10 cellular contexts compared by ENCODE assay signal in genomic region chr3:64209866-64210609, GRCh38. TPM values are rescaled to one million over a fixed set of nuclear protein-coding genes. Genes with fewer than 3 reads are reported as not detected.
A peak's percentile ranks its signal among the peaks of the same experiment; 100 is the strongest.
DNase-seq lines count a peak whose midpoint lies in the region; ATAC-seq and TF ChIP-seq lines count a peak whose summit lies in the region.
"Had no signal": no experiment of that assay in that cellular context is flagged by ENCODE, and none has a peak within 500 bp of the region (broad histone marks: within the 10 kb centered on the region; RNA-seq: fewer than 3 reads in every experiment).

No MANE protein-coding gene starts in this region.

- H3K27me3 ChIP-seq in BE2C (no peaks in the 10 kb centered on the region), heart left ventricle (no peaks in the 10 kb centered on the region)

- intact Hi-C loops in heart left ventricle (cut with DNase I) = loop anchor here in 3 of 10 donors (5.0 to 10.0 kb wide), 3 partner anchors 45 to 175 kb away; no protein-coding TSS in a partner anchor

- TF ChIP-seq POLR2A in heart left ventricle (IDR thresholded peaks at IDR 0.05) = no peak

- WGBS in heart left ventricle, 4 donors = 53 to 58% (median 56%) methylated on average over 12 of the region's 12 CpGs

- H3K27ac ChIP-seq in heart left ventricle = peak overlapping the region; percentile 4 to 75 (median 52)
- H3K27ac ChIP-seq: KMS-11 had no signal

- TF ChIP-seq CTCF in BE2C (IDR thresholded peaks at IDR 0.05; ENCODE audit: low read depth, low read length) (no peak), heart left ventricle (IDR thresholded peaks at IDR 0.05) (no peak)

- H3K4me1 ChIP-seq in BE2C = peaks cover 23% of the 10 kb centered on the region
- peaks cover 0 to 75% (median 36%) of the 10 kb centered on the region in 12 donors for H3K4me1 ChIP-seq in heart left ventricle

- no peak overlapping the region for H3K4me3 ChIP-seq in BE2C (ENCODE audit: low read depth, low read length)
- H3K4me3 ChIP-seq in heart left ventricle = no peak overlapping the region

- H3K36me3 ChIP-seq in BE2C (no peaks in the 10 kb centered on the region), heart left ventricle (no peaks in the 10 kb centered on the region)

- DNase-seq in BE2C (peak; percentile 73), amniotic epithelial cell (ENCODE audit: low read depth) (peak; percentile 78), heart left ventricle (peak; percentile 55 to 84 (median 74)), pons (ENCODE audit: low spot score) (peak; percentile 75), DMS114 treated with DMSO at 0.1 percent for 48 hours (lab: John Stamatoyannopoulos, UW; ENCODE audit: unreplicated experiment) (no peak), NCI-H2107 treated with DMSO at 0.1 percent for 48 hours (lab: John Stamatoyannopoulos, UW; ENCODE audit: unreplicated experiment) (no peak), NCI-H187 treated with DMSO at 0.1 percent for 48 hours (lab: John Stamatoyannopoulos, UW) (no peak)
- DNase-seq: activated CD4-positive, alpha-beta T cell treated with anti-CD3 and anti-CD28 coated beads, Interleukin-2, amount 50 U/mL, for 4 hours had no signal

- peak; percentile 55 to 85 (median 74) for ATAC-seq in heart left ventricle
- ATAC-seq in activated CD4-positive, CD25-positive, alpha-beta regulatory T cell treated with anti-CD3 and anti-CD28 coated beads, Interleukin-2, amount 50 U/mL, for 24 hours = no peak

- H3K9me3 ChIP-seq in BE2C (no peaks in the 10 kb centered on the region; the same call in 1 of the 2 replicates), heart left ventricle (no peaks in the 10 kb centered on the region)

RNA-seq across cellular contexts. Expression of gene PRICKLE2, which starts 15.2 kb away (rescaled TPM):
- 0.11 TPM for polyA plus RNA-seq in BE2C (2012; ENCODE audit: insufficient read depth, insufficient read length, low read depth)
- total RNA-seq in heart left ventricle = 10 to 100 TPM in 3 of 9 donors, 1 to 10 TPM in 6; 4.3 to 15.2 (median 7.8) TPM
- polyA plus RNA-seq in heart left ventricle = 1 to 10 TPM; 1.5 to 3.9 TPM

Comparison
In these comparisons a context has a peak if more than half of its experiments do, and no peak if none do; other contexts are left out.
1. DNase-seq: peak in BE2C (single experiment), amniotic epithelial cell (single experiment), heart left ventricle (5 of 5) and pons (single experiment); none in DMS114 treated with DMSO at 0.1 percent for 48 hours (single experiment), NCI-H2107 treated with DMSO at 0.1 percent for 48 hours (single experiment) and NCI-H187 treated with DMSO at 0.1 percent for 48 hours (single experiment).
2. ATAC-seq: peak in heart left ventricle (4 of 4); none in activated CD4-positive, CD25-positive, alpha-beta regulatory T cell treated with anti-CD3 and anti-CD28 coated beads, Interleukin-2, amount 50 U/mL, for 24 hours (0 of 2).